In genomic region chr4:100841911-100842310, GRCh38 we compare ENCODE assay signal across 19 cellular contexts.
DNase-seq lines count a peak whose midpoint lies in the region; ATAC-seq, FAIRE-seq and TF ChIP-seq lines count a peak whose summit lies in the region.
"Had no signal": no experiment of that assay in that cellular context is flagged by ENCODE, and none has a peak within 500 bp of the region (broad histone marks: within the 10 kb centered on the region; RNA-seq: fewer than 3 reads in every experiment).

No MANE protein-coding gene starts in this region.

- ATAC-seq in GM18870 (IDR thresholded peaks at IDR 0.05; ENCODE audit: unreplicated experiment) (no peak), GM23338 (no peak)
- ATAC-seq: A549 had no signal

- no peaks in the 10 kb centered on the region for H3K79me2 ChIP-seq in astrocyte (ENCODE audit: insufficient read depth, low read length)
- no peaks in the 10 kb centered on the region for H3K79me2 ChIP-seq in GM23338 (replicated peaks; ENCODE audit: insufficient read depth)

- TF ChIP-seq CTCF in astrocyte (IDR thresholded peaks at IDR 0.05; ENCODE audit: insufficient read depth, low read depth, low read length) (no peak), fibroblast of mammary gland (conservative IDR thresholded peaks at IDR 0.05; ENCODE audit: control insufficient read depth, insufficient read depth, low read depth, low read length) (no peak), GM23338 (conservative IDR thresholded peaks at IDR 0.05; ENCODE audit: low read depth in 2 of 2) (no peak)

- H3K23ac ChIP-seq in mesenchymal stem cell (ENCODE audit: low read length in 2 of 2): no peak overlapping the region

- H2BK120ac ChIP-seq in mesenchymal stem cell (ENCODE audit: low read depth, low read length): no peak overlapping the region

- H2AK5ac ChIP-seq in mesenchymal stem cell (ENCODE audit: low read length, severe bottlenecking): no peak overlapping the region

- H4K8ac ChIP-seq in mesenchymal stem cell (ENCODE audit: low read length): no peak overlapping the region

- peak; percentile 55 for FAIRE-seq in astrocyte (lab: Jason Lieb, UNC)
- FAIRE-seq in HTR-8/SVneo (lab: Jason Lieb, UNC): no peak
- FAIRE-seq: A549, GM12892 had no signal

- H2BK5ac ChIP-seq in mesenchymal stem cell (ENCODE audit: low read depth, low read length, poor library complexity, severe bottlenecking): no peak overlapping the region

- H3K27ac Mint-ChIP-seq in astrocyte (ENCODE audit: unreplicated experiment): no peak overlapping the region
- no peak overlapping the region for H3K27ac Mint-ChIP-seq in GM23338
- H3K27ac Mint-ChIP-seq: CD14-positive monocyte had no signal

- no peak overlapping the region for H2BK15ac ChIP-seq in mesenchymal stem cell (ENCODE audit: low read depth, poor library complexity, severe bottlenecking)

- 0 out of 2 replicates have a peak, but pooled peaks cover 8% of the 10 kb centered on the region for H3K9me2 ChIP-seq in GM23338 (ENCODE audit: insufficient read depth)

- H4K20me1 ChIP-seq in astrocyte (ENCODE audit: insufficient read depth, low read length) (no peaks in the 10 kb centered on the region), GM23338 (replicated peaks; ENCODE audit: insufficient read depth) (no peaks in the 10 kb centered on the region)

- DNase-seq in EH (ENCODE audit: low read depth): peak; percentile 24
- peak; percentile 47 for DNase-seq in astrocyte (ENCODE audit: low read depth)
- DNase-seq in fibroblast of mammary gland (ENCODE audit: low read depth): peak; percentile 60
- DNase-seq in mesenchymal stem cell: peak; percentile 63
- DNase-seq in OCI-M1 (lab: John Stamatoyannopoulos, UW): no peak
- DNase-seq in HTR-8/SVneo (ENCODE audit: insufficient read length, low spot score): no peak
- no peak for DNase-seq in GM23338 (ENCODE audit: low spot score)
- DNase-seq: AML-193, DMS 273 treated with DMSO at 0.1 percent for 48 hours, GF-D8, H7, NCI-H187, NCI-H345, NCI-H526 treated with DMSO at 0.1 percent for 48 hours, SHP77 treated with DMSO at 0.1 percent for 48 hours had no signal

- H3K4me3 Mint-ChIP-seq in astrocyte (ENCODE audit: unreplicated experiment) (no peak overlapping the region), GM23338 (no peak overlapping the region)
- H3K4me3 Mint-ChIP-seq: CD14-positive monocyte had no signal

- H3K4me3 ChIP-seq in astrocyte (ENCODE audit: insufficient read depth, low read depth, low read length) (no peak overlapping the region), fibroblast of mammary gland (ENCODE audit: control insufficient read depth, low read depth, low read length) (no peak overlapping the region), mesenchymal stem cell (ENCODE audit: insufficient read depth in 1 of 2, low read depth in 1 of 2, low read length in 2 of 2) (no peak overlapping the region), GM23338 (no peak overlapping the region)
- H3K4me3 ChIP-seq: A549 had no signal

- H3K9ac ChIP-seq in astrocyte (ENCODE audit: low read length): no peak overlapping the region
- no peak overlapping the region for H3K9ac ChIP-seq in mesenchymal stem cell (ENCODE audit: low read length)

- H3K36me3 ChIP-seq in astrocyte (ENCODE audit: insufficient read depth, low read length): no peaks in the 10 kb centered on the region
- no peaks in the 10 kb centered on the region for H3K36me3 ChIP-seq in mesenchymal stem cell (ENCODE audit: control insufficient read depth in 1 of 2, insufficient read depth in 2 of 2, low read depth in 1 of 2, low read length in 2 of 2)
- H3K36me3 ChIP-seq in GM23338 (ENCODE audit: insufficient read depth): no peaks in the 10 kb centered on the region

- no peak overlapping the region for H3K18ac ChIP-seq in mesenchymal stem cell (ENCODE audit: low read depth in 1 of 2, low read length in 2 of 2)

- no peak overlapping the region for H3K14ac ChIP-seq in mesenchymal stem cell (ENCODE audit: low read length in 2 of 2)

- H3K9me3 Mint-ChIP-seq in astrocyte (ENCODE audit: unreplicated experiment) (no peaks in the 10 kb centered on the region), GM23338 (no peaks in the 10 kb centered on the region; the same call in 2 of the 3 replicates)

- H3K27me3 ChIP-seq in astrocyte (ENCODE audit: insufficient read depth, low read length) (no peaks in the 10 kb centered on the region), mesenchymal stem cell (ENCODE audit: control insufficient read depth in 1 of 2, insufficient read depth in 1 of 2, low read length in 2 of 2) (no peaks in the 10 kb centered on the region), GM23338 (ENCODE audit: insufficient read depth) (no peaks in the 10 kb centered on the region)

- WGBS in mesenchymal stem cell: 89% methylated on average over 1 of the region's 2 CpGs

- H3K27ac ChIP-seq in astrocyte (ENCODE audit: low read depth, low read length): no peak overlapping the region
- no peak overlapping the region for H3K27ac ChIP-seq in mesenchymal stem cell (ENCODE audit: low read length, poor library complexity, severe bottlenecking)
- no peak overlapping the region for H3K27ac ChIP-seq in GM23338 (ENCODE audit: low read depth)
- H3K27ac ChIP-seq: A549 had no signal

- H2AFZ ChIP-seq in astrocyte (ENCODE audit: low read depth, low read length): no peak overlapping the region
- H2AFZ ChIP-seq in mesenchymal stem cell (ENCODE audit: low read depth, low read length): no peak overlapping the region
- H2AFZ ChIP-seq in GM23338: no peak overlapping the region

- H3K4me1 ChIP-seq in astrocyte (ENCODE audit: insufficient read depth, low read length) (no peaks in the 10 kb centered on the region), mesenchymal stem cell (ENCODE audit: control insufficient read depth, insufficient read depth, low read depth, low read length) (no peaks in the 10 kb centered on the region), GM23338 (ENCODE audit: insufficient read depth) (peaks cover 29% of the 10 kb centered on the region)
- H3K4me1 ChIP-seq: A549 had no signal

- H4K91ac ChIP-seq in mesenchymal stem cell (ENCODE audit: low read length): no peak overlapping the region

- H2BK12ac ChIP-seq in mesenchymal stem cell (ENCODE audit: low read length in 2 of 2): no peak overlapping the region

- no peaks in the 10 kb centered on the region for H3K9me3 ChIP-seq in astrocyte (ENCODE audit: insufficient read depth, low read depth, low read length)
- H3K9me3 ChIP-seq in mesenchymal stem cell (ENCODE audit: control insufficient read depth, low read length): no peaks in the 10 kb centered on the region
- H3K9me3 ChIP-seq: A549 had no signal

- H3K4me1 Mint-ChIP-seq in astrocyte (ENCODE audit: low read depth, unreplicated experiment) (no peaks in the 10 kb centered on the region), GM23338 (peaks cover 21% of the 10 kb centered on the region)

- no peak overlapping the region for H3K4me2 ChIP-seq in astrocyte (ENCODE audit: low read length)
- no peak overlapping the region for H3K4me2 ChIP-seq in mesenchymal stem cell (ENCODE audit: low read length, poor library complexity, severe bottlenecking)
- H3K4me2 ChIP-seq in GM23338: no peak overlapping the region
- H3K4me2 ChIP-seq: A549 had no signal

- no peaks in the 10 kb centered on the region for H3K36me3 Mint-ChIP-seq in astrocyte (ENCODE audit: low read depth, unreplicated experiment)
- H3K36me3 Mint-ChIP-seq in GM23338 (ENCODE audit: low read depth): no peaks in the 10 kb centered on the region
- H3K36me3 Mint-ChIP-seq: CD14-positive monocyte had no signal

- H3F3A ChIP-seq in GM23338 (replicated peaks; ENCODE audit: low read depth): no peaks in the 10 kb centered on the region

- H3K4ac ChIP-seq in mesenchymal stem cell (ENCODE audit: low read depth in 1 of 2, low read length in 2 of 2): no peak overlapping the region

- H3K27me3 Mint-ChIP-seq in astrocyte (ENCODE audit: low read depth, unreplicated experiment) (no peaks in the 10 kb centered on the region), GM23338 (ENCODE audit: insufficient read depth, low read depth, poor library complexity) (no peaks in the 10 kb centered on the region)

- H3K79me1 ChIP-seq in mesenchymal stem cell (replicated peaks; ENCODE audit: low read length, poor library complexity, severe bottlenecking): no peaks in the 10 kb centered on the region

TF ChIP-seq in GM23338, 12 proteins besides CTCF, POLR2A, EP300 and RAD21 (continues in another document):
- TF ChIP-seq REST (IDR thresholded peaks at IDR 0.05; ENCODE audit: unreplicated experiment) (no peak), STAT1 (IDR thresholded peaks at IDR 0.05; ENCODE audit: unreplicated experiment) (no peak), CREB1 (CRISPR knock-in tag; IDR thresholded peaks at IDR 0.05; ENCODE audit: low read depth) (no peak), EZH2phosphoT487 (IDR thresholded peaks at IDR 0.05; ENCODE audit: unreplicated experiment) (no peak), ZNF114 (CRISPR knock-in tag; IDR thresholded peaks at IDR 0.05) (no peak), JUNB (IDR thresholded peaks at IDR 0.05; ENCODE audit: unreplicated experiment) (no peak), EZH2 (IDR thresholded peaks at IDR 0.05; ENCODE audit: low read depth, unreplicated experiment) (no peak)

Comparison
In these comparisons a context has a peak if more than half of its experiments do, and no peak if none do; other contexts are left out.
1. DNase-seq: peak in EH (single experiment), astrocyte (single experiment), fibroblast of mammary gland (single experiment) and mesenchymal stem cell (single experiment); none in OCI-M1 (single experiment), HTR-8/SVneo (single experiment) and GM23338 (single experiment).